In the genomic region with DNA sequence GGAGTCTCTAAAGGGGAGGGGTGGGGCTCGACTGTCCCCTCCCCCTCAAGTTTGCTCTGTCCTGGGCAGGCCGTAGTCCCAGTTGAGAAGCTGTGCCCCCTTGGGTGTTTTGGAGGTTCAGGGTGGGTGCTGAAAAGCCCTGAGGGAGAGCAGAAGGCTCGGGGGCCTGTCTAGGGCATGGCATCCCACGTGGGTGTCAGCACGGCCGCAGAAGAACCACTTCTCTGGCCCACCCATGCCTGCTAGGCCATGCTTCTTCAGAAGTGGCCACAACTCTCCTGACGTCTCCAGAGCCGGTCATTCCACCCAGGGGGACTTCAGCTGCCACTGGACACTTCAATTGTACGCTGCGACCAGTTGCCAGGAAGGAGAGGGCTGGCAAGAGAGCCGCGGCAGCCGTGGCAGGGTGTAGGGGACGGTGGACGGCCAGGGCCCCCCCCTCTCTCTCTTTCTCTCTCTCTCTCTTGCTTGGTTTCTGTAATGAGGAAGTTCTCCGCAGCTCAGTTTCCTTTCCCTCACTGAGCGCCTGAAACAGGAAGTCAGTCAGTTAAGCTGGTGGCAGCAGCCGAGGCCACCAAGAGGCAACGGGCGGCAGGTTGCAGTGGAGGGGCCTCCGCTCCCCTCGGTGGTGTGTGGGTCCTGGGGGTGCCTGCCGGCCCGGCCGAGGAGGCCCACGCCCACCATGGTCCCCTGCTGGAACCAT, we compare ENCODE assay signal across 8 cellular contexts. TPM values are rescaled to one million over a fixed set of nuclear protein-coding genes. Genes with fewer than 3 reads are reported as not detected.
A peak's percentile ranks its signal among the peaks of the same experiment; 100 is the strongest.
DNase-seq lines count a peak whose midpoint lies in the region; ATAC-seq and TF ChIP-seq lines count a peak whose summit lies in the region.

Gene INPP5D, plus strand, starts transcription at position 546 of the 703 bp plus-strand sequence. Its CDS starts 137 bp downstream, at position 683.

- H3K9me3 Mint-ChIP-seq in activated naive CD8-positive, alpha-beta T cell treated with anti-CD3 and anti-CD28 coated beads, Interleukin-2, amount 50 U/mL, for 24 hours = no peaks in the 10 kb centered on the region

- H3K27ac Mint-ChIP-seq in activated naive CD8-positive, alpha-beta T cell treated with anti-CD3 and anti-CD28 coated beads, Interleukin-2, amount 50 U/mL, for 24 hours = peak within 1 kb of the TSS; percentile 99

- H3K4me3 Mint-ChIP-seq in activated naive CD8-positive, alpha-beta T cell treated with anti-CD3 and anti-CD28 coated beads, Interleukin-2, amount 50 U/mL, for 24 hours = peak within 1 kb of the TSS; percentile 94

- peaks cover 45% of the 10 kb centered on the region for H3K4me1 Mint-ChIP-seq in activated naive CD8-positive, alpha-beta T cell treated with anti-CD3 and anti-CD28 coated beads, Interleukin-2, amount 50 U/mL, for 24 hours

- H3K9me3 ChIP-seq in mucosa of descending colon (no peaks in the 10 kb centered on the region), stomach smooth muscle (ENCODE audit: control insufficient read depth in 2 of 2, low read length in 2 of 2) (no peaks in the 10 kb centered on the region)

- H3K4me1 ChIP-seq in mucosa of descending colon (ENCODE audit: low read depth) (peaks cover 18% of the 10 kb centered on the region), stomach smooth muscle (ENCODE audit: control insufficient read depth, insufficient read depth, low read length) (peaks cover 11% of the 10 kb centered on the region)

- H3K36me3 ChIP-seq in mucosa of descending colon (ENCODE audit: low read depth) = no peaks in the 10 kb centered on the region
- H3K36me3 ChIP-seq in stomach smooth muscle (ENCODE audit: control insufficient read depth in 2 of 2, insufficient read depth in 2 of 2, low read length in 2 of 2) = no peaks in the 10 kb centered on the region

- intact Hi-C loops in mucosa of descending colon (cut with DNase I, micrococcal nuclease) = no loop called here

- in situ Hi-C loops in G401 (cut with HindIII; ENCODE audit: low sequenced_read_pairs) = no loop called here

- peak within 1 kb of the TSS; percentile 37 for H3K27ac ChIP-seq in stomach smooth muscle (ENCODE audit: low read length)

- no peaks in the 10 kb centered on the region for H3K27me3 Mint-ChIP-seq in activated naive CD8-positive, alpha-beta T cell treated with anti-CD3 and anti-CD28 coated beads, Interleukin-2, amount 50 U/mL, for 24 hours

- peak; percentile 32 to 89 (median 62) for DNase-seq in T-helper 1 cell
- peak; percentile 72 for DNase-seq in activated naive CD8-positive, alpha-beta T cell treated with anti-CD3 and anti-CD28 coated beads, Interleukin-2, amount 50 U/mL, for 24 hours
- peak; percentile 57 to 82 (median 62) for DNase-seq in mucosa of descending colon
- DNase-seq in NCI-H2029 treated with DMSO at 0.1 percent for 48 hours (lab: John Stamatoyannopoulos, UW) = no peak
- no peak for DNase-seq in G401 (ENCODE audit: low spot score)

- peak within 1 kb of the TSS; percentile 11 for H3K4me3 ChIP-seq in mucosa of descending colon
- peak within 1 kb of the TSS; percentile 40 to 58 for H3K4me3 ChIP-seq in stomach smooth muscle (ENCODE audit: low read length in 2 of 2)

- ATAC-seq in GM18861 (IDR thresholded peaks at IDR 0.05; ENCODE audit: unreplicated experiment) = peak; percentile 43
- ATAC-seq in HG03064 (IDR thresholded peaks at IDR 0.05; ENCODE audit: low read depth, unreplicated experiment) = peak; percentile 36
- ATAC-seq in activated naive CD8-positive, alpha-beta T cell treated with anti-CD3 and anti-CD28 coated beads, Interleukin-2, amount 50 U/mL, for 24 hours = peak; percentile 50
- ATAC-seq in mucosa of descending colon = peak; percentile 71

- no peak for TF ChIP-seq CTCF in mucosa of descending colon (IDR thresholded peaks at IDR 0.05)

- peaks cover 0 to 2% of the 10 kb centered on the region in 2 donors for H3K27me3 ChIP-seq in stomach smooth muscle (ENCODE audit: control insufficient read depth in 1 of 2, insufficient read depth in 2 of 2, low read length in 2 of 2)

- H3K36me3 Mint-ChIP-seq in activated naive CD8-positive, alpha-beta T cell treated with anti-CD3 and anti-CD28 coated beads, Interleukin-2, amount 50 U/mL, for 24 hours (ENCODE audit: low read depth) = peaks cover 2% of the 10 kb centered on the region

- peak within 1 kb of the TSS; percentile 33 to 36 for H3K9ac ChIP-seq in stomach smooth muscle (ENCODE audit: low read length in 2 of 2)

RNA-seq across cellular contexts. Expression of gene INPP5D, which starts in this region (rescaled TPM):
- total RNA-seq in mucosa of descending colon = 10 to 100 TPM in 1 of 3 donors, 1 to 10 TPM in 2; 8.2 to 14.4 (median 9.1) TPM
- total RNA-seq in G401 (2014; rRNA removed; shearing (Covaris generic)) = 1.3 and 5.1 TPM in 2 replicates

Comparison
In these comparisons a context has a peak if more than half of its experiments do, and no peak if none do; other contexts are left out.
1. DNase-seq: peak in T-helper 1 cell (5 of 5), activated naive CD8-positive, alpha-beta T cell treated with anti-CD3 and anti-CD28 coated beads, Interleukin-2, amount 50 U/mL, for 24 hours (single experiment) and mucosa of descending colon (3 of 3); none in NCI-H2029 treated with DMSO at 0.1 percent for 48 hours (single experiment) and G401 (single experiment).
2. Peak in every context shown above with its lines, with median percentiles within 50 percentile points of each other: ATAC-seq.